18 cellular contexts compared by ENCODE assay signal in the genomic region with DNA sequence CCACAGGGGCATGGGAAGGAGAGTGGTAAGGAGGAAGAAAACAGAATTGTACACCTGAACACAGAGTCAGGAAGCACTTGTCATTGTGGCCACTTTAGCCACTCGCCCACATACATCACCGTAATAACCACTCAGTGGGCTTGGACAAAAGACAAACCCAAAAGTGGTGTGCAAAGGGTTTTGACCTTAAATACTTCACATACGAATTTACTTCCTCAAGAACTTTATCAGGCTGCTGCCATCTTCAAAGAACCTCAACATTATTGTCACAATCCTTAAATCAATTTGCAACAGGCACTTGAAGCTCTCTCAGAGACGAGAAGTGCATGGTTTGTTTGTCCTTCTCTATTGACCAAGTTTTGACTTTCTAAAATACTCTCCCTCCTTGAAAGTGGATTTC.
DNase-seq lines count a peak whose midpoint lies in the region; ATAC-seq and TF ChIP-seq lines count a peak whose summit lies in the region.
"Had no signal": no experiment of that assay in that cellular context is flagged by ENCODE, and none has a peak within 500 bp of the region (broad histone marks: within the 10 kb centered on the region; RNA-seq: fewer than 3 reads in every experiment).

No MANE protein-coding gene starts in this region.

- DNase-seq in DMS153 (lab: John Stamatoyannopoulos, UW) (peak; percentile 23), DMS153 treated with DMSO at 0.1 percent for 48 hours (lab: John Stamatoyannopoulos, UW; ENCODE audit: unreplicated experiment) (no peak), DMS53 treated with DMSO at 0.1 percent for 48 hours (lab: John Stamatoyannopoulos, UW; ENCODE audit: unreplicated experiment) (peak; percentile 50), OCI-M1 (lab: John Stamatoyannopoulos, UW) (peak; percentile 24), lung (ENCODE audit: low spot score) (peak; percentile 71), NAMALWA (ENCODE audit: low spot score) (no peak), NK-92 (lab: John Stamatoyannopoulos, UW; ENCODE audit: unreplicated experiment) (no peak)
- no peak for DNase-seq in activated CD4-positive, CD25-positive, alpha-beta regulatory T cell treated with anti-CD3 and anti-CD28 coated beads, Interleukin-2, amount 50 U/mL, for 72 hours
- DNase-seq: 8988T, AML-193, HCEC 1CT, KBM-7, NCI-H1105, NCI-H146, NCI-H2081, NCI-H524, NCI-H774, SJCRH30 had no signal

- no peak overlapping the region for H3K27ac ChIP-seq in lung (ENCODE audit: low read depth in 1 of 2, low read length in 1 of 2)
- H3K27ac ChIP-seq: SJCRH30 had no signal

- peak; percentile 75 for ATAC-seq in lung (ENCODE audit: insufficient read depth, low FRiP score)

- no peaks in the 10 kb centered on the region for H3K27me3 ChIP-seq in lung (ENCODE audit: control insufficient read depth, insufficient read depth)
- H3K27me3 ChIP-seq: SJCRH30 had no signal

- H3K9me3 ChIP-seq in lung (ENCODE audit: control insufficient read depth in 2 of 2, insufficient read depth in 1 of 2, low read length in 1 of 2): no peaks in the 10 kb centered on the region

- no peak overlapping the region for H3K4me3 ChIP-seq in lung
- H3K4me3 ChIP-seq: SJCRH30 had no signal

- no peaks in the 10 kb centered on the region for H3K36me3 ChIP-seq in lung (ENCODE audit: control insufficient read depth in 2 of 2, insufficient read depth in 2 of 2, low read length in 2 of 2)
- H3K36me3 ChIP-seq: SJCRH30 had no signal

- H3K4me1 ChIP-seq in lung (ENCODE audit: control insufficient read depth in 2 of 2, insufficient read depth in 2 of 2, low read length in 2 of 2): peaks cover 0 to 5% of the 10 kb centered on the region in 2 donors
- H3K4me1 ChIP-seq: SJCRH30 had no signal

- 33 to 38% methylated on average over 4 of the region's 4 CpGs for WGBS in lung, 2 donors

- TF ChIP-seq CTCF in lung (IDR thresholded peaks at IDR 0.05; ENCODE audit: control extremely low read depth, extremely low read depth): no peak

Comparison
In these comparisons a context has a peak if more than half of its experiments do, and no peak if none do; other contexts are left out.
1. DNase-seq: peak in DMS153 (single experiment), DMS53 treated with DMSO at 0.1 percent for 48 hours (single experiment), OCI-M1 (single experiment) and lung (single experiment); none in DMS153 treated with DMSO at 0.1 percent for 48 hours (single experiment), NAMALWA (single experiment), NK-92 (single experiment) and activated CD4-positive, CD25-positive, alpha-beta regulatory T cell treated with anti-CD3 and anti-CD28 coated beads, Interleukin-2, amount 50 U/mL, for 72 hours (single experiment).